Comparison of ENCODE assay signal across 2 cellular contexts in genomic region chr2:229071292-229071976, GRCh38.
TF ChIP-seq lines count a peak whose summit lies in the region.

No MANE protein-coding gene starts in this region.

TF ChIP-seq in SK-N-SH treated with all-trans-retinoic acid at 6 μM for 48 hours, 23 proteins besides CTCF, POLR2A, EP300 and RAD21:
- TF ChIP-seq, protein P1, sequence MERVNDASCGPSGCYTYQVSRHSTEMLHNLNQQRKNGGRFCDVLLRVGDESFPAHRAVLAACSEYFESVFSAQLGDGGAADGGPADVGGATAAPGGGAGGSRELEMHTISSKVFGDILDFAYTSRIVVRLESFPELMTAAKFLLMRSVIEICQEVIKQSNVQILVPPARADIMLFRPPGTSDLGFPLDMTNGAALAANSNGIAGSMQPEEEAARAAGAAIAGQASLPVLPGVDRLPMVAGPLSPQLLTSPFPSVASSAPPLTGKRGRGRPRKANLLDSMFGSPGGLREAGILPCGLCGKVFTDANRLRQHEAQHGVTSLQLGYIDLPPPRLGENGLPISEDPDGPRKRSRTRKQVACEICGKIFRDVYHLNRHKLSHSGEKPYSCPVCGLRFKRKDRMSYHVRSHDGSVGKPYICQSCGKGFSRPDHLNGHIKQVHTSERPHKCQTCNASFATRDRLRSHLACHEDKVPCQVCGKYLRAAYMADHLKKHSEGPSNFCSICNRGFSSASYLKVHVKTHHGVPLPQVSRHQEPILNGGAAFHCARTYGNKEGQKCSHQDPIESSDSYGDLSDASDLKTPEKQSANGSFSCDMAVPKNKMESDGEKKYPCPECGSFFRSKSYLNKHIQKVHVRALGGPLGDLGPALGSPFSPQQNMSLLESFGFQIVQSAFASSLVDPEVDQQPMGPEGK (CRISPR knock-in tag; IDR thresholded peaks at IDR 0.05; ENCODE audit: borderline replicate concordance), result no peak
- TF ChIP-seq TOX (CRISPR knock-in tag; IDR thresholded peaks at IDR 0.05; ENCODE audit: borderline replicate concordance) (no peak), ZC3H10 (CRISPR knock-in tag; IDR thresholded peaks at IDR 0.05) (no peak), CREB5 (CRISPR knock-in tag; IDR thresholded peaks at IDR 0.05; ENCODE audit: low read depth) (0 out of 2 replicates have a peak, but pooled peaks have one; percentile 47)
TF ChIP-seq in SK-N-SH treated with all-trans-retinoic acid at 6 μM for 48 hours: peak in this region for 1.

TF ChIP-seq in SK-N-SH, 30 proteins besides CTCF, POLR2A, EP300 and RAD21 (continued from another document):
- TF ChIP-seq FOXM1 (IDR thresholded peaks at IDR 0.05; ENCODE audit: low read depth) (no peak), ELF1 (IDR thresholded peaks at IDR 0.05) (no peak), RCOR1 (IDR thresholded peaks at IDR 0.05; ENCODE audit: low read length) (no peak), GATA2 (CRISPR knock-in tag; IDR thresholded peaks at IDR 0.05) (no peak)
- TF ChIP-seq, protein P2, sequence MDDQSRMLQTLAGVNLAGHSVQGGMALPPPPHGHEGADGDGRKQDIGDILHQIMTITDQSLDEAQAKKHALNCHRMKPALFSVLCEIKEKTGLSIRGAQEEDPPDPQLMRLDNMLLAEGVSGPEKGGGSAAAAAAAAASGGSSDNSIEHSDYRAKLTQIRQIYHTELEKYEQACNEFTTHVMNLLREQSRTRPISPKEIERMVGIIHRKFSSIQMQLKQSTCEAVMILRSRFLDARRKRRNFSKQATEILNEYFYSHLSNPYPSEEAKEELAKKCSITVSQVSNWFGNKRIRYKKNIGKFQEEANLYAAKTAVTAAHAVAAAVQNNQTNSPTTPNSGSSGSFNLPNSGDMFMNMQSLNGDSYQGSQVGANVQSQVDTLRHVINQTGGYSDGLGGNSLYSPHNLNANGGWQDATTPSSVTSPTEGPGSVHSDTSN (IDR thresholded peaks at IDR 0.05), result no peak
